1 cellular context compared by ENCODE assay signal in the genomic region with DNA sequence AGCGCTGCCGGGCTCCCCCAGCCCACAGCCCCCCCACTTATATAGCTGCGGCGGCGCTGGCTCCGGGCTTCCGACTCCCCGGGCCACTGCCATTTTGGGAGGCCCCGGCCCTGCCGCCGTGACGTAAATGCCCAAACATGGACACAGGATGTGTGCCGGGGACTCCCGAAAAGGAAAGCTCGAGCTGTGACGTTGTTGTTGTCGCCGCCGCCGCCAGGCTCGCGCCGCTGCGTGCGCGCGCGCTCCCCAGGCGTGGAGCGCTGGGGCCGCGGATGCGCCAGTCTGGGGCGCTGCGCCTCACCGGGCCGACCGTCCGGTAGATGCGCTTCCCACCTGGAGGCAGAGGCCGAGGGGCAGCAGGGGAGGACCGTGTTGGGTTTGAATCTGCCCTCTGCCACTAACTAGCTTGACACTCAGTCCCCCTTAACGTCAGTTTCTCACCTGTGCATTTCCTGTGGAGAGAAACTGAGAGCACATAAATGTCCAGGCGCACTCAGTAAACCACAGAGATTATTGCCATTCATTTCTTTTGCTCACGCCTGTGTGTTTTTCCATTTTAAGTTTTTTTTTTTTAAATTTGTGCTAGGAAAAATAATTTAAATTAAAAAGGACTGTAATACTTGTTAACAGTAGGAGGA.
TF ChIP-seq lines count a peak whose summit lies in the region.

A gene (minus strand): TSS at position 15 of the 638 bp plus-strand sequence. CDS start 231 bp downstream, outside the sequence.

TF ChIP-seq in GM12878, 131 proteins besides CTCF, POLR2A, EP300 and RAD21 (continued from another document):
- TF ChIP-seq RCOR1 (conservative IDR thresholded peaks at IDR 0.05; ENCODE audit: low read depth, low read length) (0 out of 2 replicates have a peak, but pooled peaks have one; percentile 61), MTA3 (IDR thresholded peaks at IDR 0.05; ENCODE audit: borderline replicate concordance, low read length) (no peak), RUNX3 (IDR thresholded peaks at IDR 0.05; ENCODE audit: low read length) (peak; percentile 31; the same call in 1 of the 2 replicates), CREM (IDR thresholded peaks at IDR 0.05; ENCODE audit: low read depth) (peak; percentile 93), RFX5 (IDR thresholded peaks at IDR 0.05; ENCODE audit: low read depth, low read length) (no peak), ZNF622 (IDR thresholded peaks at IDR 0.05) (no peak), DPF2 (IDR thresholded peaks at IDR 0.05) (0 out of 2 replicates have a peak, but pooled peaks have one; percentile 27), YY1 (IDR thresholded peaks at IDR 0.05; ENCODE audit: low read depth, low read length) (peak; percentile 81), SRF (IDR thresholded peaks at IDR 0.05; ENCODE audit: low read depth in 2 of 2, low read length in 2 of 2) (peak; percentile 99), MTA2 (IDR thresholded peaks at IDR 0.05; ENCODE audit: low read depth) (no peak), MXI1 (IDR thresholded peaks at IDR 0.05; ENCODE audit: low read depth, low read length) (peak; percentile 27; the same call in 1 of the 2 replicates), HCFC1 (IDR thresholded peaks at IDR 0.05; ENCODE audit: low read length) (no peak), RELA (IDR thresholded peaks at IDR 0.05; ENCODE audit: borderline replicate concordance, partially characterized antibody) (peak; percentile 58), SMARCA5 (IDR thresholded peaks at IDR 0.05) (0 out of 2 replicates have a peak, but pooled peaks have one; percentile 35), CREB1 (IDR thresholded peaks at IDR 0.05; ENCODE audit: low read depth) (peak; percentile 97), FOS (IDR thresholded peaks at IDR 0.05; ENCODE audit: borderline replicate concordance, extremely low read depth, insufficient read length) (no peak), RB1 (IDR thresholded peaks at IDR 0.05; ENCODE audit: borderline replicate concordance) (0 out of 2 replicates have a peak, but pooled peaks have one; percentile 64), BHLHE40 (IDR thresholded peaks at IDR 0.05; ENCODE audit: borderline replicate concordance in 1 of 2, low read depth in 2 of 2, low read length in 1 of 2) (peak; percentile 34 to 48; a peak in 2 of 4 replicates), EED (IDR thresholded peaks at IDR 0.05; ENCODE audit: low read depth) (no peak)
- TF ChIP-seq, protein P1, sequence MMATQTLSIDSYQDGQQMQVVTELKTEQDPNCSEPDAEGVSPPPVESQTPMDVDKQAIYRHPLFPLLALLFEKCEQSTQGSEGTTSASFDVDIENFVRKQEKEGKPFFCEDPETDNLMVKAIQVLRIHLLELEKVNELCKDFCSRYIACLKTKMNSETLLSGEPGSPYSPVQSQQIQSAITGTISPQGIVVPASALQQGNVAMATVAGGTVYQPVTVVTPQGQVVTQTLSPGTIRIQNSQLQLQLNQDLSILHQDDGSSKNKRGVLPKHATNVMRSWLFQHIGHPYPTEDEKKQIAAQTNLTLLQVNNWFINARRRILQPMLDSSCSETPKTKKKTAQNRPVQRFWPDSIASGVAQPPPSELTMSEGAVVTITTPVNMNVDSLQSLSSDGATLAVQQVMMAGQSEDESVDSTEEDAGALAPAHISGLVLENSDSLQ (IDR thresholded peaks at IDR 0.05) = no peak
- TF ChIP-seq, protein P2, sequence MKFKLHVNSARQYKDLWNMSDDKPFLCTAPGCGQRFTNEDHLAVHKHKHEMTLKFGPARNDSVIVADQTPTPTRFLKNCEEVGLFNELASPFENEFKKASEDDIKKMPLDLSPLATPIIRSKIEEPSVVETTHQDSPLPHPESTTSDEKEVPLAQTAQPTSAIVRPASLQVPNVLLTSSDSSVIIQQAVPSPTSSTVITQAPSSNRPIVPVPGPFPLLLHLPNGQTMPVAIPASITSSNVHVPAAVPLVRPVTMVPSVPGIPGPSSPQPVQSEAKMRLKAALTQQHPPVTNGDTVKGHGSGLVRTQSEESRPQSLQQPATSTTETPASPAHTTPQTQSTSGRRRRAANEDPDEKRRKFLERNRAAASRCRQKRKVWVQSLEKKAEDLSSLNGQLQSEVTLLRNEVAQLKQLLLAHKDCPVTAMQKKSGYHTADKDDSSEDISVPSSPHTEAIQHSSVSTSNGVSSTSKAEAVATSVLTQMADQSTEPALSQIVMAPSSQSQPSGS (IDR thresholded peaks at IDR 0.05; ENCODE audit: low read length) = no peak
- TF ChIP-seq, protein P3, sequence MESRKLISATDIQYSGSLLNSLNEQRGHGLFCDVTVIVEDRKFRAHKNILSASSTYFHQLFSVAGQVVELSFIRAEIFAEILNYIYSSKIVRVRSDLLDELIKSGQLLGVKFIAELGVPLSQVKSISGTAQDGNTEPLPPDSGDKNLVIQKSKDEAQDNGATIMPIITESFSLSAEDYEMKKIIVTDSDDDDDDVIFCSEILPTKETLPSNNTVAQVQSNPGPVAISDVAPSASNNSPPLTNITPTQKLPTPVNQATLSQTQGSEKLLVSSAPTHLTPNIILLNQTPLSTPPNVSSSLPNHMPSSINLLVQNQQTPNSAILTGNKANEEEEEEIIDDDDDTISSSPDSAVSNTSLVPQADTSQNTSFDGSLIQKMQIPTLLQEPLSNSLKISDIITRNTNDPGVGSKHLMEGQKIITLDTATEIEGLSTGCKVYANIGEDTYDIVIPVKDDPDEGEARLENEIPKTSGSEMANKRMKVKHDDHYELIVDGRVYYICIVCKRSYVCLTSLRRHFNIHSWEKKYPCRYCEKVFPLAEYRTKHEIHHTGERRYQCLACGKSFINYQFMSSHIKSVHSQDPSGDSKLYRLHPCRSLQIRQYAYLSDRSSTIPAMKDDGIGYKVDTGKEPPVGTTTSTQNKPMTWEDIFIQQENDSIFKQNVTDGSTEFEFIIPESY (IDR thresholded peaks at IDR 0.05) = peak; percentile 75; the same call in 1 of the 2 replicates
- TF ChIP-seq, protein P4, sequence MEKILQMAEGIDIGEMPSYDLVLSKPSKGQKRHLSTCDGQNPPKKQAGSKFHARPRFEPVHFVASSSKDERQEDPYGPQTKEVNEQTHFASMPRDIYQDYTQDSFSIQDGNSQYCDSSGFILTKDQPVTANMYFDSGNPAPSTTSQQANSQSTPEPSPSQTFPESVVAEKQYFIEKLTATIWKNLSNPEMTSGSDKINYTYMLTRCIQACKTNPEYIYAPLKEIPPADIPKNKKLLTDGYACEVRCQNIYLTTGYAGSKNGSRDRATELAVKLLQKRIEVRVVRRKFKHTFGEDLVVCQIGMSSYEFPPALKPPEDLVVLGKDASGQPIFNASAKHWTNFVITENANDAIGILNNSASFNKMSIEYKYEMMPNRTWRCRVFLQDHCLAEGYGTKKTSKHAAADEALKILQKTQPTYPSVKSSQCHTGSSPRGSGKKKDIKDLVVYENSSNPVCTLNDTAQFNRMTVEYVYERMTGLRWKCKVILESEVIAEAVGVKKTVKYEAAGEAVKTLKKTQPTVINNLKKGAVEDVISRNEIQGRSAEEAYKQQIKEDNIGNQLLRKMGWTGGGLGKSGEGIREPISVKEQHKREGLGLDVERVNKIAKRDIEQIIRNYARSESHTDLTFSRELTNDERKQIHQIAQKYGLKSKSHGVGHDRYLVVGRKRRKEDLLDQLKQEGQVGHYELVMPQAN (conservative IDR thresholded peaks at IDR 0.05) = 0 out of 2 replicates have a peak, but pooled peaks have one; percentile 36
- TF ChIP-seq, protein P5, sequence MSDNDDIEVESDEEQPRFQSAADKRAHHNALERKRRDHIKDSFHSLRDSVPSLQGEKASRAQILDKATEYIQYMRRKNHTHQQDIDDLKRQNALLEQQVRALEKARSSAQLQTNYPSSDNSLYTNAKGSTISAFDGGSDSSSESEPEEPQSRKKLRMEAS (IDR thresholded peaks at IDR 0.05; ENCODE audit: low read depth, low read length) = 0 out of 2 replicates have a peak, but pooled peaks have one; percentile 37
- TF ChIP-seq, protein P6, sequence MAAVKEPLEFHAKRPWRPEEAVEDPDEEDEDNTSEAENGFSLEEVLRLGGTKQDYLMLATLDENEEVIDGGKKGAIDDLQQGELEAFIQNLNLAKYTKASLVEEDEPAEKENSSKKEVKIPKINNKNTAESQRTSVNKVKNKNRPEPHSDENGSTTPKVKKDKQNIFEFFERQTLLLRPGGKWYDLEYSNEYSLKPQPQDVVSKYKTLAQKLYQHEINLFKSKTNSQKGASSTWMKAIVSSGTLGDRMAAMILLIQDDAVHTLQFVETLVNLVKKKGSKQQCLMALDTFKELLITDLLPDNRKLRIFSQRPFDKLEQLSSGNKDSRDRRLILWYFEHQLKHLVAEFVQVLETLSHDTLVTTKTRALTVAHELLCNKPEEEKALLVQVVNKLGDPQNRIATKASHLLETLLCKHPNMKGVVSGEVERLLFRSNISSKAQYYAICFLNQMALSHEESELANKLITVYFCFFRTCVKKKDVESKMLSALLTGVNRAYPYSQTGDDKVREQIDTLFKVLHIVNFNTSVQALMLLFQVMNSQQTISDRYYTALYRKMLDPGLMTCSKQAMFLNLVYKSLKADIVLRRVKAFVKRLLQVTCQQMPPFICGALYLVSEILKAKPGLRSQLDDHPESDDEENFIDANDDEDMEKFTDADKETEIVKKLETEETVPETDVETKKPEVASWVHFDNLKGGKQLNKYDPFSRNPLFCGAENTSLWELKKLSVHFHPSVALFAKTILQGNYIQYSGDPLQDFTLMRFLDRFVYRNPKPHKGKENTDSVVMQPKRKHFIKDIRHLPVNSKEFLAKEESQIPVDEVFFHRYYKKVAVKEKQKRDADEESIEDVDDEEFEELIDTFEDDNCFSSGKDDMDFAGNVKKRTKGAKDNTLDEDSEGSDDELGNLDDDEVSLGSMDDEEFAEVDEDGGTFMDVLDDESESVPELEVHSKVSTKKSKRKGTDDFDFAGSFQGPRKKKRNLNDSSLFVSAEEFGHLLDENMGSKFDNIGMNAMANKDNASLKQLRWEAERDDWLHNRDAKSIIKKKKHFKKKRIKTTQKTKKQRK (IDR thresholded peaks at IDR 0.05; ENCODE audit: low read depth, low read length) = no peak
